12 cellular contexts compared by ENCODE assay signal in the genomic region with DNA sequence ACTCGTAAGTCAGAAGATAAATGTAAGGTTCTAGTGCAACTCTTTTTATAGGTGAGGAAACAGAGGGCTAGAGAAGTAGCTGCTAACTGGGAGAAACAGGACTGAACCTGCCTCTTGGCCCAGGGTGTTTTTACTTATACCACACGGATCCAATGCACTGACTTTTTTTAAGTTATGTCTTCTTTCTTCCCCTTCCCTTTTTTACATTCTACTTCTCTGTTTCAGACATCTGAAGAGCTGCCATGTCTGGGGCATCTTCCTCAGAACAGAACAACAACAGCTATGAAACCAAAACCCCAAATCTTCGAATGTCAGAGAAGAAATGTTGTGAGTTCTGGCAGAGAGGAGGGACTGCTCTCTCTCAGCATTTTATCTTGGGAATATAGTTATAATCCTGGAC. TPM values are rescaled to one million over a fixed set of nuclear protein-coding genes. Genes with fewer than 3 reads are reported as not detected.
DNase-seq lines count a peak whose midpoint lies in the region; ATAC-seq and TF ChIP-seq lines count a peak whose summit lies in the region.
"Had no signal": no experiment of that assay in that cellular context is flagged by ENCODE, and none has a peak within 500 bp of the region (broad histone marks: within the 10 kb centered on the region; RNA-seq: fewer than 3 reads in every experiment).

No MANE protein-coding gene starts in this region.

- H3K27ac Mint-ChIP-seq in activated T-helper 17 cell treated with anti-CD3 and anti-CD28 coated beads, Interleukin-2, amount 50 U/mL, for 72 hours = no peak overlapping the region
- H3K27ac Mint-ChIP-seq in type B pancreatic cell = peak overlapping the region; percentile 98
- H3K27ac Mint-ChIP-seq: activated CD4-positive, alpha-beta memory T cell treated with anti-CD3 and anti-CD28 coated beads, Interleukin-2, amount 10 ng/mL, durations not matched to agents 7 days and 5 days had no signal

- peaks cover 0 to 12% (median 0%) of the 10 kb centered on the region in 9 donors for H3K36me3 ChIP-seq in heart right ventricle
- peaks cover 0 to 4% of the 10 kb centered on the region in 2 donors for H3K36me3 ChIP-seq in muscle layer of duodenum (ENCODE audit: control insufficient read depth in 1 of 2, insufficient read depth in 2 of 2, low read length in 2 of 2)

- H3K9me3 Mint-ChIP-seq in activated T-helper 17 cell treated with anti-CD3 and anti-CD28 coated beads, Interleukin-2, amount 50 U/mL, for 72 hours = no peaks in the 10 kb centered on the region
- no peaks in the 10 kb centered on the region for H3K9me3 Mint-ChIP-seq in type B pancreatic cell
- H3K9me3 Mint-ChIP-seq: activated CD4-positive, alpha-beta memory T cell treated with anti-CD3 and anti-CD28 coated beads, Interleukin-2, amount 10 ng/mL, durations not matched to agents 7 days and 5 days had no signal

- TF ChIP-seq CTCF in heart right ventricle (IDR thresholded peaks at IDR 0.05) (no peak), type B pancreatic cell (conservative IDR thresholded peaks at IDR 0.05) (no peak)

- H3K4me3 ChIP-seq in heart right ventricle (peak overlapping the region in 6 of 10 donors; percentile 3 to 77 (median 30)), muscle layer of duodenum (ENCODE audit: low read depth in 1 of 2, low read length in 2 of 2) (no peak overlapping the region)
- H3K4me3 ChIP-seq: SJSA1 had no signal

- peaks cover 7 to 75% (median 36%) of the 10 kb centered on the region in 9 donors for H3K4me1 ChIP-seq in heart right ventricle
- peaks cover 6 to 16% of the 10 kb centered on the region in 2 donors for H3K4me1 ChIP-seq in muscle layer of duodenum (ENCODE audit: control insufficient read depth in 1 of 2, insufficient read depth in 2 of 2, low read length in 2 of 2)

- H3K4me1 Mint-ChIP-seq in activated T-helper 17 cell treated with anti-CD3 and anti-CD28 coated beads, Interleukin-2, amount 50 U/mL, for 72 hours = peaks cover 23% of the 10 kb centered on the region
- H3K4me1 Mint-ChIP-seq in type B pancreatic cell (ENCODE audit: unreplicated experiment) = peaks cover 28% of the 10 kb centered on the region

- DNase-seq in heart right ventricle (no peak), left ventricle myocardium superior (no peak), type B pancreatic cell (ENCODE audit: extremely low spot score, unreplicated experiment) (no peak), left colon (no peak), SHP77 (lab: John Stamatoyannopoulos, UW) (no peak)
- DNase-seq: activated CD4-positive, alpha-beta memory T cell treated with anti-CD3 and anti-CD28 coated beads, Interleukin-2, amount 10 ng/mL, durations not matched to agents 7 days and 5 days; kidney glomerular epithelial cell had no signal

- peak overlapping the region; percentile 100 for H3K4me3 Mint-ChIP-seq in activated T-helper 17 cell treated with anti-CD3 and anti-CD28 coated beads, Interleukin-2, amount 50 U/mL, for 72 hours
- peak overlapping the region; percentile 97 for H3K4me3 Mint-ChIP-seq in type B pancreatic cell

- WGBS in heart right ventricle, 2 donors = 60 to 67% methylated on average over 3 of the region's 3 CpGs

- H3K27me3 ChIP-seq in heart right ventricle (no peaks in the 10 kb centered on the region), muscle layer of duodenum (ENCODE audit: low read depth, low read length) (no peaks in the 10 kb centered on the region)
- H3K27me3 ChIP-seq: SJSA1 had no signal

- H3K27ac ChIP-seq in heart right ventricle = peak overlapping the region in 8 of 10 donors; percentile 86 to 94 (median 93)
- peak overlapping the region; percentile 73 for H3K27ac ChIP-seq in muscle layer of duodenum (ENCODE audit: low read length)
- H3K27ac ChIP-seq: SJSA1 had no signal

- intact Hi-C loops in heart right ventricle (cut with DNase I) = no loop called here
- intact Hi-C loops in left ventricle myocardium superior (cut with micrococcal nuclease) = no loop called here
- intact Hi-C loops in left colon (cut with DNase I, micrococcal nuclease) = no loop called here

- peaks cover 8% of the 10 kb centered on the region for H3K36me3 Mint-ChIP-seq in activated T-helper 17 cell treated with anti-CD3 and anti-CD28 coated beads, Interleukin-2, amount 50 U/mL, for 72 hours (ENCODE audit: low read depth)
- no peaks in the 10 kb centered on the region for H3K36me3 Mint-ChIP-seq in type B pancreatic cell

- ATAC-seq in heart right ventricle (no peak), left ventricle myocardium superior (no peak), left colon (no peak), GM18502 (IDR thresholded peaks at IDR 0.05; ENCODE audit: poor library complexity, unreplicated experiment) (no peak)
- no peak for ATAC-seq in activated T-helper 17 cell treated with anti-CD3 and anti-CD28 coated beads, Interleukin-2, amount 50 U/mL, for 72 hours (replicated peaks)

- H3K27me3 Mint-ChIP-seq in activated T-helper 17 cell treated with anti-CD3 and anti-CD28 coated beads, Interleukin-2, amount 50 U/mL, for 72 hours = no peaks in the 10 kb centered on the region
- H3K27me3 Mint-ChIP-seq in type B pancreatic cell = peaks cover 3% of the 10 kb centered on the region

- H3K9me3 ChIP-seq in heart right ventricle (no peaks in the 10 kb centered on the region), muscle layer of duodenum (ENCODE audit: control insufficient read depth in 1 of 2, low read length in 2 of 2) (no peaks in the 10 kb centered on the region)
- H3K9me3 ChIP-seq: SJSA1 had no signal

RNA-seq across cellular contexts. Expression of gene PFKFB2, which starts 1.4 kb away (rescaled TPM):
- total RNA-seq in heart right ventricle = 100 to 1,000 TPM in 5 of 10 donors, 10 to 100 TPM in 5; 45.3 to 161 (median 89.5) TPM
- polyA plus RNA-seq in heart right ventricle = 10 to 100 TPM in 1 of 2 donors, 1 to 10 TPM in 1; 5.2 to 41.4 TPM
- 99.0 TPM for total RNA-seq in left ventricle myocardium superior
- 1 to 10 TPM in 1 of 2 donors, under 1 TPM in 1; 0.85 to 1.3 TPM for total RNA-seq in activated T-helper 17 cell treated with anti-CD3 and anti-CD28 coated beads, Interleukin-2, amount 50 U/mL, for 72 hours
- 18.7 and 31.4 TPM in 2 replicates for total RNA-seq in type B pancreatic cell (ENCODE audit: low replicate concordance)
- total RNA-seq in left colon = 100 to 1,000 TPM; 104 to 117 TPM

RNA-seq across cellular contexts. Expression of gene YOD1, which starts 3.5 kb away (rescaled TPM):
- total RNA-seq in heart right ventricle = 1 to 10 TPM; 4.1 to 9.1 (median 5.9) TPM
- polyA plus RNA-seq in heart right ventricle = 1 to 10 TPM; 2.6 to 3.7 TPM
- 4.9 TPM for total RNA-seq in left ventricle myocardium superior
- total RNA-seq in activated T-helper 17 cell treated with anti-CD3 and anti-CD28 coated beads, Interleukin-2, amount 50 U/mL, for 72 hours = 1 to 10 TPM; 6.7 to 7.1 TPM
- 12.3 and 15.0 TPM in 2 replicates for total RNA-seq in type B pancreatic cell (ENCODE audit: low replicate concordance)
- 1 to 10 TPM; 6.6 to 7.2 TPM for total RNA-seq in left colon

RNA-seq across cellular contexts. Expression of gene C1orf116, which starts 21.9 kb away (rescaled TPM):
- total RNA-seq in heart right ventricle (1 to 10 TPM in 1 of 10 donors, under 1 TPM in 9; 0.36 to 1.5 (median 0.65) TPM), left ventricle myocardium superior (2.0 TPM), type B pancreatic cell (ENCODE audit: low replicate concordance) (50.4 and 108 TPM in 2 replicates), left colon (10 to 100 TPM; 17.2 to 31.6 TPM)
- under 1 TPM; 0.07 to 0.16 TPM for polyA plus RNA-seq in heart right ventricle
- total RNA-seq in activated T-helper 17 cell treated with anti-CD3 and anti-CD28 coated beads, Interleukin-2, amount 50 U/mL, for 72 hours = not detected
- total RNA-seq: fibroblast of lung had no signal

RNA-seq across cellular contexts. Expression of gene C4BPB, which starts 34.2 kb away (rescaled TPM):
- total RNA-seq in heart right ventricle (1 to 10 TPM in 1 of 10 donors, under 1 TPM in 2, not detected in 7; 0.49 to 1.7 (median 0.57) TPM), left ventricle myocardium superior (not detected), type B pancreatic cell (ENCODE audit: low replicate concordance) (0.36 and 4.4 TPM in 2 replicates), left colon (10 to 100 TPM in 1 of 2 donors, 1 to 10 TPM in 1; 5.0 to 20.8 TPM)
- polyA plus RNA-seq in heart right ventricle = under 1 TPM in 1 of 2 donors, not detected in 1; 0.06 TPM
- 1 to 10 TPM in 1 of 2 donors, under 1 TPM in 1; 0.58 to 2.1 TPM for total RNA-seq in activated T-helper 17 cell treated with anti-CD3 and anti-CD28 coated beads, Interleukin-2, amount 50 U/mL, for 72 hours
- total RNA-seq: fibroblast of lung had no signal
- polyA plus RNA-seq: fibroblast of lung had no signal

RNA-seq across cellular contexts. Expression of gene C4BPA, which starts 49.6 kb away (rescaled TPM):
- not detected for total RNA-seq in heart right ventricle
- not detected for polyA plus RNA-seq in heart right ventricle
- not detected for total RNA-seq in left ventricle myocardium superior
- total RNA-seq in activated T-helper 17 cell treated with anti-CD3 and anti-CD28 coated beads, Interleukin-2, amount 50 U/mL, for 72 hours = not detected
- total RNA-seq in type B pancreatic cell (ENCODE audit: low replicate concordance) = 0.87 and 6.8 TPM in 2 replicates
- 1 to 10 TPM; 3.4 to 4.5 TPM for total RNA-seq in left colon
- total RNA-seq: activated CD4-positive, alpha-beta memory T cell treated with anti-CD3 and anti-CD28 coated beads, Interleukin-2, amount 10 ng/mL, durations not matched to agents 7 days and 5 days; fibroblast of lung; SJSA1 had no signal
- polyA plus RNA-seq: fibroblast of lung had no signal

Comparison
In these comparisons a context has a peak if more than half of its experiments do, and no peak if none do; other contexts are left out.
1. H3K4me3 ChIP-seq: peak in heart right ventricle (6 of 10); none in muscle layer of duodenum (0 of 2).